8 cellular contexts compared by ENCODE assay signal in the genomic region with DNA sequence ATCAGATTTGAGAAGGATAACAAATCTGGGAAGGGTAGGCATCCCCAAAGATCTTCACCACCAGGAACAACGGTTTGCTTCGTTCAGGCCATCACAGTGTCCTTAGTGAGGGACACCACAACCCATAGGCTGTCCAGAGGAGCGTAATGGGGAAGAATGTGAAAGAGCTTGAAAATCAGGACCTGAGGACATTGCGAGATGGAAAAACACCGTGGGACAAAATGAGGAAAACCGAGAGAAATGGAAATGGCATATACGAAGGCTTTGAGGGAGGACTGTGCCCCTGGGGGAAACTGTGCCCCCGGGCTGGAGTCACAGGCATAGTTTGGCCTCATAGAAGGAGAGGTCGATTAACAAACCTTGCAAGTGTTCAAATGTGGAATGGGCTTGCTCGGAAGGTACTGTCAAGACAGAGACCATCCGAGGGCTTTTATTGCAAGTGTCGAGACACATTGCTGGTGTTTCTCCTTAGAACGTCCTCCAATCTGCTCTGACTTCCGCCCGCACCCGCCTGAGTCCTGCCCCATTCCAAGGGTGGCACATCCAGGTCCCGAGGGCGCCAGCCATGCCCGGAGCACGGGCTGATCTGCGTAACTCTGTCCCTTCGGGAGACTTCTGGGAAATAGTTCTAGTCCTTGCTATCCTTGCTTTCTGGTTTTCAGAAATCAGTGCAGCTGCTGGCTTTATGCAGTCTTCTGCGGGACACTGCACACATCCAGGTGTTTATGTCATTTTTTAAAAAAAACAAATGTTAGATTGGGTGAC. TPM values are rescaled to one million over a fixed set of nuclear protein-coding genes. Genes with fewer than 3 reads are reported as not detected.
A peak's percentile ranks its signal among the peaks of the same experiment; 100 is the strongest.
DNase-seq lines count a peak whose midpoint lies in the region; ATAC-seq and TF ChIP-seq lines count a peak whose summit lies in the region.

No MANE protein-coding gene starts in this region.

- H3K27me3 ChIP-seq in H7 (ENCODE audit: control insufficient read depth, insufficient read depth, low read length) (peaks cover 5% of the 10 kb centered on the region), esophagus muscularis mucosa (no peaks in the 10 kb centered on the region), mucosa of stomach (ENCODE audit: control insufficient read depth, insufficient read depth, low read length) (no peaks in the 10 kb centered on the region), testis (no peaks in the 10 kb centered on the region)

- intact Hi-C loops in esophagus muscularis mucosa (cut with DNase I) (no loop called here), testis (cut with DNase I; ENCODE audit: low total_unique reads) (loop anchor here (5.0 kb wide), 1 partner anchor 117 kb away; a partner anchor contains a TSS)

- no peaks in the 10 kb centered on the region for H3K36me3 ChIP-seq in H7 (replicated peaks; ENCODE audit: control insufficient read depth, insufficient read depth, low read length)
- H3K36me3 ChIP-seq in esophagus muscularis mucosa, result no peaks in the 10 kb centered on the region
- H3K36me3 ChIP-seq in mucosa of stomach (ENCODE audit: control insufficient read depth, insufficient read depth, low read length), result no peaks in the 10 kb centered on the region
- no peaks in the 10 kb centered on the region for H3K36me3 ChIP-seq in testis (ENCODE audit: low read depth, missing control alignments)

- peak overlapping the region; percentile 37 for H3K4me3 ChIP-seq in H7 (ENCODE audit: insufficient read depth, low read depth, low read length)
- H3K4me3 ChIP-seq in esophagus muscularis mucosa, result peak overlapping the region; percentile 81 to 99 (median 91)
- peak overlapping the region; percentile 40 for H3K4me3 ChIP-seq in mucosa of stomach (ENCODE audit: low read length)
- peak overlapping the region; percentile 81 to 93 for H3K4me3 ChIP-seq in testis

- no peak for TF ChIP-seq CTCF in esophagus muscularis mucosa (IDR thresholded peaks at IDR 0.05)
- no peak for TF ChIP-seq CTCF in testis (IDR thresholded peaks at IDR 0.05)

- WGBS in esophagus muscularis mucosa, result 17% methylated on average over 23 of the region's 23 CpGs
- WGBS in testis, 2 donors, result 4 to 10% methylated on average over 23 of the region's 23 CpGs

- peaks cover 14 to 39% (median 33%) of the 10 kb centered on the region in 4 donors for H3K4me1 ChIP-seq in esophagus muscularis mucosa
- H3K4me1 ChIP-seq in mucosa of stomach (ENCODE audit: control insufficient read depth, insufficient read depth, low read length), result no peaks in the 10 kb centered on the region
- peaks cover 9% of the 10 kb centered on the region for H3K4me1 ChIP-seq in testis

- DNase-seq in G401 (ENCODE audit: low spot score) (peak; percentile 46), H7 (peak; percentile 32), NCI-H1092 treated with DMSO at 0.1 percent for 48 hours (lab: John Stamatoyannopoulos, UW) (peak; percentile 64), esophagus muscularis mucosa (ENCODE audit: extremely low spot score) (peak; percentile 92), testis (peak; percentile 73)
- peak; percentile 74 for DNase-seq in activated CD8-positive, alpha-beta memory T cell treated with anti-CD3 and anti-CD28 coated beads for 24 hours

- H3K9me3 ChIP-seq in esophagus muscularis mucosa (no peaks in the 10 kb centered on the region), mucosa of stomach (ENCODE audit: control insufficient read depth, low read length) (no peaks in the 10 kb centered on the region), testis (no peaks in the 10 kb centered on the region)

- TF ChIP-seq POLR2A in esophagus muscularis mucosa (IDR thresholded peaks at IDR 0.05; ENCODE audit: low read depth) (no peak), testis (IDR thresholded peaks at IDR 0.05) (no peak)

- in situ Hi-C loops in G401 (cut with HindIII; ENCODE audit: low sequenced_read_pairs), result no loop called here

- H3K27ac ChIP-seq in esophagus muscularis mucosa (replicated peaks in 1 of 4), result peak overlapping the region; percentile 98 to 99 (median 99)
- H3K27ac ChIP-seq in testis, result peak overlapping the region; percentile 95 to 98

- peak overlapping the region; percentile 64 for H3K9ac ChIP-seq in mucosa of stomach (ENCODE audit: low read length)

- TF ChIP-seq EP300 in esophagus muscularis mucosa (IDR thresholded peaks at IDR 0.05), result no peak

- no peak for ATAC-seq in GM18519 (IDR thresholded peaks at IDR 0.05; ENCODE audit: low FRiP score, unreplicated experiment)

RNA-seq across cellular contexts. Expression of a gene that starts 0.9 kb away (rescaled TPM):
- 10.2 and 35.5 TPM in 2 replicates for total RNA-seq in G401 (2014; rRNA removed; shearing (Covaris generic))
- 12.1 and 15.6 TPM in 2 replicates for total RNA-seq in H7 (2014; rRNA removed; shearing (Covaris generic))
- total RNA-seq in esophagus muscularis mucosa (10 to 100 TPM; 17.6 to 25.4 (median 19.6) TPM), testis (10 to 100 TPM; 25.4 to 27.3 TPM)
- 13.5 TPM for polyA plus RNA-seq in testis (ENCODE audit: insufficient read depth, low read depth, low replicate concordance)

RNA-seq across cellular contexts. Expression of a gene that starts 51.1 kb away (rescaled TPM):
- not detected in 2 replicates for total RNA-seq in G401 (2014; rRNA removed; shearing (Covaris generic))
- total RNA-seq in H7 (2014; rRNA removed; shearing (Covaris generic)), result not detected in 2 replicates
- not detected for total RNA-seq in esophagus muscularis mucosa
- total RNA-seq in testis, result 10 to 100 TPM in 1 of 2 donors, 1 to 10 TPM in 1; 7.6 to 21.7 TPM
- 34.5 TPM for polyA plus RNA-seq in testis (ENCODE audit: insufficient read depth, low read depth, low replicate concordance)

Comparison
In these comparisons a context has a peak if more than half of its experiments do, and no peak if none do; other contexts are left out.
1. DNase-seq: peak in every context shown above with its lines; median percentile 92 in esophagus muscularis mucosa; 74 in activated CD8-positive, alpha-beta memory T cell treated with anti-CD3 and anti-CD28 coated beads for 24 hours; 73 in testis; 64 in NCI-H1092 treated with DMSO at 0.1 percent for 48 hours; 46 in G401; 32 in H7.
2. H3K4me3 ChIP-seq: peak in every context shown above with its lines; median percentile 91 in esophagus muscularis mucosa; 87 in testis; 40 in mucosa of stomach; 37 in H7.